Comparison of ENCODE assay signal across 17 cellular contexts in genomic region chr12:53603804-53604203, GRCh38. TPM values are rescaled to one million over a fixed set of nuclear protein-coding genes. Genes with fewer than 3 reads are reported as not detected.
A peak's percentile ranks its signal among the peaks of the same experiment; 100 is the strongest.
DNase-seq lines count a peak whose midpoint lies in the region; ATAC-seq and TF ChIP-seq lines count a peak whose summit lies in the region.
"Had no signal": no experiment of that assay in that cellular context is flagged by ENCODE, and none has a peak within 500 bp of the region (broad histone marks: within the 10 kb centered on the region; RNA-seq: fewer than 3 reads in every experiment).

No MANE protein-coding gene starts in this region.

- in situ Hi-C loops in SK-MEL-5 (cut with HindIII; ENCODE audit: low pct_unique_long_range_greater_than_20kb, low sequenced_read_pairs): no loop called here

- no peak for TF ChIP-seq CTCF in fibroblast of lung (conservative IDR thresholded peaks at IDR 0.05 in 1 of 2, IDR thresholded peaks at IDR 0.05 in 1 of 2; ENCODE audit: low read depth in 1 of 2, low read length in 2 of 2)

- H2AFZ ChIP-seq in fibroblast of lung (ENCODE audit: low read length): no peak overlapping the region

- no peak overlapping the region for H3K27ac ChIP-seq in fibroblast of lung (ENCODE audit: insufficient read depth, low read length)

- no peaks in the 10 kb centered on the region for H3K36me3 ChIP-seq in fibroblast of lung (ENCODE audit: control insufficient read depth, insufficient read depth, low read length)

- H3K4me3 ChIP-seq in fibroblast of lung (replicated peaks in 1 of 4; ENCODE audit: control extremely low read depth in 1 of 4, insufficient read depth in 1 of 4, low read depth in 3 of 4, low read length in 4 of 4): no peak overlapping the region

- H4K20me1 ChIP-seq in fibroblast of lung (ENCODE audit: control insufficient read depth, extremely low read depth, insufficient read depth, low read length): no peaks in the 10 kb centered on the region

- no peak for ATAC-seq in GM21576 (IDR thresholded peaks at IDR 0.05; ENCODE audit: unreplicated experiment)
- ATAC-seq in HG02798 (IDR thresholded peaks at IDR 0.05; ENCODE audit: poor library complexity, unreplicated experiment): no peak
- ATAC-seq: activated naive CD4-positive, alpha-beta T cell treated with anti-CD3 and anti-CD28 coated beads, Interleukin-2, amount 50 U/mL, for 72 hours; stimulated activated naive CD8-positive, alpha-beta T cell treated with anti-CD3 and anti-CD28 coated beads, Interleukin-15, amount 100 ng/mL, for 72 hours had no signal

- H3K4me2 ChIP-seq in fibroblast of lung (ENCODE audit: extremely low read depth, insufficient read depth, low read length): peak overlapping the region; percentile 37

- H3K4me1 ChIP-seq in fibroblast of lung (ENCODE audit: control insufficient read depth, extremely low read depth, insufficient read depth, low read length): no peaks in the 10 kb centered on the region
- H3K4me1 ChIP-seq: Caco-2 had no signal

- H3K9ac ChIP-seq in fibroblast of lung (ENCODE audit: insufficient read depth, low read length): no peak overlapping the region

- H3K27me3 ChIP-seq in fibroblast of lung (ENCODE audit: control insufficient read depth, insufficient read depth, low read length): no peaks in the 10 kb centered on the region

- DNase-seq in NCI-H2029 treated with DMSO at 0.1 percent for 48 hours (lab: John Stamatoyannopoulos, UW): peak; percentile 21
- DNase-seq in NCI-H2029 (lab: John Stamatoyannopoulos, UW): no peak
- DNase-seq in SK-MEL-5 (ENCODE audit: low read depth, low spot score): peak; percentile 48
- DNase-seq in fibroblast of lung (ENCODE audit: low read depth in 2 of 2): no peak
- DNase-seq in pons (ENCODE audit: low spot score): peak; percentile 93
- no peak for DNase-seq in GM19238 (ENCODE audit: insufficient read length, low spot score)
- DNase-seq: activated CD4-positive, alpha-beta T cell treated with anti-CD3 and anti-CD28 coated beads, Interleukin-2, amount 10 ng/mL, durations not matched to agents 24 days and 14 days; activated T-cell treated with anti-CD3 and anti-CD28 coated beads for 4 hours; Caco-2; GDM1; NCI-H187; NCI-H774; stimulated activated naive CD8-positive, alpha-beta T cell treated with anti-CD3 and anti-CD28 coated beads, Interleukin-15, amount 100 ng/mL, for 72 hours; T-helper 9 cell had no signal

- no peaks in the 10 kb centered on the region for H3K9me3 ChIP-seq in fibroblast of lung (ENCODE audit: control insufficient read depth, insufficient read depth, low read depth, low read length)
- H3K9me3 ChIP-seq: Caco-2 had no signal

- H3K79me2 ChIP-seq in fibroblast of lung (ENCODE audit: control insufficient read depth, insufficient read depth, low read length): peaks cover 6% of the 10 kb centered on the region

RNA-seq across cellular contexts. Expression of gene ATF7, which starts 22.4 kb away (rescaled TPM):
- 10.2 and 11.8 TPM in 2 replicates for total RNA-seq in SK-MEL-5 (2014; rRNA removed; shearing (Covaris generic))
- polyA plus RNA-seq in SK-MEL-5 (2015; cell fraction: cytosol; rRNA removed): 18.0 and 26.1 TPM in 2 replicates
- polyA plus RNA-seq in SK-MEL-5 (2015; cell fraction: nucleus; rRNA removed): 16.7 and 39.8 TPM in 2 replicates
- total RNA-seq in fibroblast of lung: 7.4 and 11.4 TPM in 2 replicates
- polyA plus RNA-seq in fibroblast of lung: 24.7 and 27.4 TPM in 2 replicates
- 16.4 and 16.6 TPM in 2 replicates for polyA plus RNA-seq in fibroblast of lung (2012)
- 44.1 and 48.7 TPM in 2 replicates for polyA minus RNA-seq in fibroblast of lung (ENCODE audit: low replicate concordance)

Comparison
In these comparisons a context has a peak if more than half of its experiments do, and no peak if none do; other contexts are left out.
1. DNase-seq: peak in NCI-H2029 treated with DMSO at 0.1 percent for 48 hours (single experiment), SK-MEL-5 (single experiment) and pons (single experiment); none in NCI-H2029 (single experiment), fibroblast of lung (0 of 2) and GM19238 (single experiment).